ENCODE assay signal across 1 cellular context in the genomic region with DNA sequence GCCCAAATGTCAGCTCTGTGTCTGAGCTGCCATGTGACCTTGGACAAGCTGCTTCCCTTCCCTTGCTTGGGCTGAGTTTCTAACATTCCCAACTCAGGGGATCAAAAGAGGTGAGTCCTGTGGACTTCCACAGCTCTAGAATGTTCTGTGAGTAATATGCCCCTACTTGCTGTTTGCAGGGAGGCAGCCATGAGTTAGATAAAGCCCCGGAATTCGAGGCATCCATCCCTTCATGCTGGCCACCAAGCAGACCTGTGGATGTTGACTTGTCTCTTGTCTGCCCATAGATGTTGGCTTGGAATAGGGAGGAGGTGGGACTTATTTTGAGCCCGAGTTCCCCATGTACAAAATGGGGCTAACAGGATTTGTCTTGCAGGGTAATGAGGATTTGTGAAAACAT.
TF ChIP-seq lines count a peak whose summit lies in the region.

No MANE protein-coding gene starts in this region.

TF ChIP-seq in GM12891, 5 proteins besides CTCF, POLR2A, EP300 and RAD21:
- no peak for TF ChIP-seq PAX5 (IDR thresholded peaks at IDR 0.05; ENCODE audit: insufficient read depth, low read length, severe bottlenecking)
- no peak for TF ChIP-seq POLR2AphosphoS5 (IDR thresholded peaks at IDR 0.05; ENCODE audit: low read depth, low read length)
